Comparison of ENCODE assay signal across 26 cellular contexts in genomic region chr15:89148126-89148525, GRCh38.
"Had no signal": no experiment of that assay in that cellular context is flagged by ENCODE, and none has a peak within 500 bp of the region (broad histone marks: within the 10 kb centered on the region; RNA-seq: fewer than 3 reads in every experiment).

No MANE protein-coding gene starts in this region.

- H3K27ac Mint-ChIP-seq: activated CD4-positive, alpha-beta T cell treated with anti-CD3 and anti-CD28 coated beads, Interleukin-2, amount 10 ng/mL, durations not matched to agents 24 days and 14 days; activated CD8-positive, alpha-beta T cell treated with anti-CD3 and anti-CD28 coated beads for 36 hours; activated naive CD4-positive, alpha-beta T cell treated with anti-CD3 and anti-CD28 coated beads, Interleukin-2, amount 50 U/mL, for 24 hours; activated naive CD8-positive, alpha-beta T cell treated with anti-CD3 and anti-CD28 coated beads, Interleukin-2, amount 10 ng/mL, durations not matched to agents 7 days and 5 days; activated T-cell treated with anti-CD3 and anti-CD28 coated beads, Interleukin-2, amount 50 U/mL, for 24 hours; activated T-helper 2 cell treated with anti-CD3 and anti-CD28 coated beads, Interferon-gamma antibody, Interleukin-2, Interleukin-4, amounts not matched to agents 10 μg/mL and 5 μg/mL and 100 μg/mL, durations not matched to agents 14 hours and 24 hours and 36 hours had no signal

- H3K4me3 ChIP-seq: ascending aorta, SK-N-MC had no signal

- H3K9me3 Mint-ChIP-seq: activated CD4-positive, alpha-beta T cell treated with anti-CD3 and anti-CD28 coated beads, Interleukin-2, amount 10 ng/mL, durations not matched to agents 24 days and 14 days; activated CD8-positive, alpha-beta T cell treated with anti-CD3 and anti-CD28 coated beads for 36 hours; activated naive CD4-positive, alpha-beta T cell treated with anti-CD3 and anti-CD28 coated beads, Interleukin-2, amount 50 U/mL, for 24 hours; activated naive CD8-positive, alpha-beta T cell treated with anti-CD3 and anti-CD28 coated beads, Interleukin-2, amount 10 ng/mL, durations not matched to agents 7 days and 5 days; activated T-cell treated with anti-CD3 and anti-CD28 coated beads, Interleukin-2, amount 50 U/mL, for 24 hours; activated T-helper 2 cell treated with anti-CD3 and anti-CD28 coated beads, Interferon-gamma antibody, Interleukin-2, Interleukin-4, amounts not matched to agents 10 μg/mL and 5 μg/mL and 100 μg/mL, durations not matched to agents 14 hours and 24 hours and 36 hours had no signal

- H3K27ac ChIP-seq: ascending aorta, KMS-11, SK-N-MC had no signal

- ATAC-seq: activated CD8-positive, alpha-beta T cell treated with anti-CD3 and anti-CD28 coated beads for 36 hours had no signal

- H3K27me3 ChIP-seq: ascending aorta had no signal

- H3K4me3 Mint-ChIP-seq: activated CD4-positive, alpha-beta T cell treated with anti-CD3 and anti-CD28 coated beads, Interleukin-2, amount 10 ng/mL, durations not matched to agents 24 days and 14 days; activated CD8-positive, alpha-beta T cell treated with anti-CD3 and anti-CD28 coated beads for 36 hours; activated naive CD4-positive, alpha-beta T cell treated with anti-CD3 and anti-CD28 coated beads, Interleukin-2, amount 50 U/mL, for 24 hours; activated naive CD8-positive, alpha-beta T cell treated with anti-CD3 and anti-CD28 coated beads, Interleukin-2, amount 10 ng/mL, durations not matched to agents 7 days and 5 days; activated T-cell treated with anti-CD3 and anti-CD28 coated beads, Interleukin-2, amount 50 U/mL, for 24 hours had no signal

- H3K27me3 Mint-ChIP-seq: activated CD4-positive, alpha-beta T cell treated with anti-CD3 and anti-CD28 coated beads, Interleukin-2, amount 10 ng/mL, durations not matched to agents 24 days and 14 days; activated CD8-positive, alpha-beta T cell treated with anti-CD3 and anti-CD28 coated beads for 36 hours; activated naive CD4-positive, alpha-beta T cell treated with anti-CD3 and anti-CD28 coated beads, Interleukin-2, amount 50 U/mL, for 24 hours; activated naive CD8-positive, alpha-beta T cell treated with anti-CD3 and anti-CD28 coated beads, Interleukin-2, amount 10 ng/mL, durations not matched to agents 7 days and 5 days; activated T-cell treated with anti-CD3 and anti-CD28 coated beads, Interleukin-2, amount 50 U/mL, for 24 hours had no signal

- H3K9me3 ChIP-seq: ascending aorta had no signal

- DNase-seq: activated CD4-positive, alpha-beta T cell treated with anti-CD3 and anti-CD28 coated beads, Interleukin-2, amount 10 ng/mL, durations not matched to agents 24 days and 14 days; activated CD4-positive, alpha-beta T cell treated with anti-CD3 and anti-CD28 coated beads, Interleukin-2, amount 50 U/mL, for 4 hours; activated CD8-positive, alpha-beta T cell treated with anti-CD3 and anti-CD28 coated beads for 36 hours; activated gamma-delta T cell; activated naive CD4-positive, alpha-beta T cell treated with Interleukin-2 at 50 U/mL for 16 hours; activated naive CD8-positive, alpha-beta T cell treated with anti-CD3 and anti-CD28 coated beads, Interleukin-2, amount 10 ng/mL, durations not matched to agents 7 days and 5 days; activated T-cell treated with anti-CD3 and anti-CD28 coated beads, Interleukin-2, amount 50 U/mL, for 24 hours; amygdala; MM.1S; MV-4-11; NCI-H1092; NCI-H1436 treated with DMSO at 0.1 percent for 48 hours; NCI-H1694 treated with DMSO at 0.1 percent for 48 hours; NCI-H2029 treated with DMSO at 0.1 percent for 48 hours; NCI-H2107; NCI-H2171; NCI-H510A; NCI-H526; NCI-H748 treated with DMSO at 0.1 percent for 48 hours; Right ventricle myocardium superior; T1000 had no signal
